18 cellular contexts compared by ENCODE assay signal in the genomic region with DNA sequence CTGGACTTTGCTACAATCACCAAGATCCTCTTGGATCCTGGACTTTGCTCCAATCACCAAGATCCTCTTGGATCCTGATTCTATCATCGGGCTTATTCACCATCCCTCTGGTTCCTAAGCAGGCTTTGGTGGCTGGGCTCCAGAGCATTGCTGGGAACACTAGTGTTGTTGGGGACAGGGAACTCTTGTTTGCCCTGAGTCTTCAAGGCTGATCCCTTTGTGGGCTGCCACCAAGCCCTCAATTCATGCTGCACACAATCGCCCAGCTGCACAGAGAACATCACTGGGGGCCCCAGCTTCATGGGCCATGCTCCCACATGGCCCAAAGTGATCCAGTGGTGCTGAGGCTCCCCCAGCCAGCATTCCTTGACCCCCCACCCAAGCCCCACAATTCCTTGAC.
A peak's percentile ranks its signal among the peaks of the same experiment; 100 is the strongest.
DNase-seq lines count a peak whose midpoint lies in the region; TF ChIP-seq lines count a peak whose summit lies in the region.
"Had no signal": no experiment of that assay in that cellular context is flagged by ENCODE, and none has a peak within 500 bp of the region (broad histone marks: within the 10 kb centered on the region; RNA-seq: fewer than 3 reads in every experiment).

No MANE protein-coding gene starts in this region.

- H3K27me3 Mint-ChIP-seq in endodermal cell (ENCODE audit: insufficient read depth), result peaks cover 5% of the 10 kb centered on the region
- peaks cover 14% of the 10 kb centered on the region for H3K27me3 Mint-ChIP-seq in H9 (ENCODE audit: low read depth)

- H2BK15ac ChIP-seq in H9 (ENCODE audit: low read depth, low read length), result no peak overlapping the region

- H3K27ac Mint-ChIP-seq in endodermal cell (no peak overlapping the region), H9 (no peak overlapping the region; a peak in 1 of 7 replicates)
- H3K27ac Mint-ChIP-seq: CD14-positive monocyte; CD8-positive, alpha-beta T cell; HFFc6 had no signal

- 94% methylated on average over 2 of the region's 2 CpGs; no CpG with 5 or more reads in 1 of the 2 experiments for WGBS in endodermal cell (ENCODE audit: insufficient coverage in 1 of 2, insufficient read length in 1 of 2), 2 experiments
- no CpG with 5 or more reads among the region's 2 CpGs for WGBS in H9 (ENCODE audit: extremely low coverage, insufficient read length, low lambda C conversion rate)

- H4K5ac ChIP-seq in H9 (ENCODE audit: insufficient read length, low read depth, low read length), result no peak overlapping the region

- no peaks in the 10 kb centered on the region for H3K9me3 ChIP-seq in endodermal cell (ENCODE audit: control insufficient read depth, low read length)
- H3K9me3 ChIP-seq in osteoblast (ENCODE audit: low read depth, low read length), result no peaks in the 10 kb centered on the region
- no peaks in the 10 kb centered on the region for H3K9me3 ChIP-seq in MG63
- no peaks in the 10 kb centered on the region for H3K9me3 ChIP-seq in H9 (ENCODE audit: control insufficient read depth, low read depth, low read length)
- H3K9me3 ChIP-seq: A549 had no signal

- H2BK5ac ChIP-seq in H9 (ENCODE audit: insufficient read length, low read length), result no peak overlapping the region

- peak; percentile 35 for DNase-seq in endodermal cell
- DNase-seq in hippocampal formation (lab: John Stamatoyannopoulos, UW), result peak; percentile 5
- peak; percentile 63 for DNase-seq in osteoblast (ENCODE audit: insufficient read length, low spot score, missing footprints)
- peak in 29 of 49 donors; percentile 2 to 70 (median 20) for DNase-seq in substantia nigra (lab: John Stamatoyannopoulos, UW)
- DNase-seq in MG63, result no peak
- DNase-seq in RPMI8226, result no peak
- no peak for DNase-seq in H9
- DNase-seq in T-helper 1 cell, result no peak
- DNase-seq: CD8-positive, alpha-beta T cell; COR-L47; DMS153; DMS79 treated with DMSO at 0.1 percent for 48 hours; EL; GOT3; HCEC 1CT; HFFc6 had no signal

- H4K8ac ChIP-seq in H9 (replicated peaks; ENCODE audit: insufficient read length, low read depth, low read length), result no peak overlapping the region

- H3K36me3 ChIP-seq in endodermal cell (ENCODE audit: control insufficient read depth, insufficient read depth, low read length), result no peaks in the 10 kb centered on the region
- no peaks in the 10 kb centered on the region for H3K36me3 ChIP-seq in osteoblast (ENCODE audit: insufficient read depth, low read length)
- H3K36me3 ChIP-seq in MG63, result no peaks in the 10 kb centered on the region

- no peak overlapping the region for H2BK120ac ChIP-seq in H9 (ENCODE audit: low read depth, low read length, poor library complexity, severe bottlenecking)

- H4K91ac ChIP-seq in H9 (ENCODE audit: insufficient read length, low read depth, low read length), result no peak overlapping the region

- no peaks in the 10 kb centered on the region for H4K20me1 ChIP-seq in osteoblast (ENCODE audit: insufficient read depth, low read length)
- peaks cover 3% of the 10 kb centered on the region for H4K20me1 ChIP-seq in H9 (ENCODE audit: control insufficient read depth, insufficient read depth, insufficient read length)

- no peaks in the 10 kb centered on the region for H3K79me1 ChIP-seq in H9 (ENCODE audit: insufficient read depth, low read depth, low read length, poor library complexity, severe bottlenecking)

- no peaks in the 10 kb centered on the region for H3K23me2 ChIP-seq in H9 (ENCODE audit: insufficient read length, low read depth, low read length, poor library complexity, severe bottlenecking)

- H2AFZ ChIP-seq in osteoblast (ENCODE audit: low read length), result no peak overlapping the region
- no peak overlapping the region for H2AFZ ChIP-seq in H9 (ENCODE audit: low read length)

- peaks cover 8% of the 10 kb centered on the region for H3K4me1 ChIP-seq in endodermal cell (ENCODE audit: control insufficient read depth, insufficient read depth, low read length)
- H3K4me1 ChIP-seq in osteoblast (ENCODE audit: insufficient read depth, low read length), result no peaks in the 10 kb centered on the region
- H3K4me1 ChIP-seq in H9 (ENCODE audit: insufficient read depth, low read length), result peaks cover 9% of the 10 kb centered on the region; the same call in 1 of the 2 replicates
- H3K4me1 ChIP-seq: A549 had no signal

- H3K9ac ChIP-seq in endodermal cell (ENCODE audit: extremely low read depth, low read length, poor library complexity, severe bottlenecking), result no peak overlapping the region
- H3K9ac ChIP-seq in H9 (ENCODE audit: extremely low read depth, insufficient read length, low read length), result no peak overlapping the region

- H3K56ac ChIP-seq in H9 (ENCODE audit: insufficient read length, low read depth, low read length), result no peak overlapping the region

- no peaks in the 10 kb centered on the region for H3K36me3 Mint-ChIP-seq in endodermal cell (ENCODE audit: low read depth)
- H3K36me3 Mint-ChIP-seq in H9 (ENCODE audit: insufficient read depth in 1 of 3, low read depth in 3 of 3), result no peaks in the 10 kb centered on the region; a peak in 1 of 7 replicates
- H3K36me3 Mint-ChIP-seq: CD14-positive monocyte; CD8-positive, alpha-beta T cell had no signal

- H3K27ac ChIP-seq in endodermal cell (ENCODE audit: low read depth, low read length), result no peak overlapping the region
- no peak overlapping the region for H3K27ac ChIP-seq in osteoblast (ENCODE audit: low read depth, low read length)
- H3K27ac ChIP-seq in substantia nigra (ENCODE audit: low read depth, low read length, poor library complexity, severe bottlenecking), result no peak overlapping the region
- H3K27ac ChIP-seq in H9 (ENCODE audit: insufficient read length, low read depth, low read length), result no peak overlapping the region
- H3K27ac ChIP-seq: A549 had no signal

- H3K14ac ChIP-seq in H9 (ENCODE audit: insufficient read depth, low read length), result no peak overlapping the region

- H3K79me2 ChIP-seq in osteoblast (ENCODE audit: insufficient read depth, low read length), result no peaks in the 10 kb centered on the region
- no peaks in the 10 kb centered on the region for H3K79me2 ChIP-seq in H9 (ENCODE audit: insufficient read depth, low read length)

- no peaks in the 10 kb centered on the region for H3K9me3 Mint-ChIP-seq in endodermal cell
- no peaks in the 10 kb centered on the region for H3K9me3 Mint-ChIP-seq in H9
- H3K9me3 Mint-ChIP-seq: CD14-positive monocyte; CD8-positive, alpha-beta T cell had no signal

- no peak overlapping the region for H3K4me3 Mint-ChIP-seq in endodermal cell
- no peak overlapping the region for H3K4me3 Mint-ChIP-seq in H9
- H3K4me3 Mint-ChIP-seq: CD14-positive monocyte; CD8-positive, alpha-beta T cell; HFFc6 had no signal

- TF ChIP-seq CTCF in endodermal cell (conservative IDR thresholded peaks at IDR 0.05) (no peak), osteoblast (IDR thresholded peaks at IDR 0.05; ENCODE audit: extremely low read depth, low read depth, low read length) (no peak), H9 (conservative IDR thresholded peaks at IDR 0.05) (no peak)

- H3K23ac ChIP-seq in H9 (ENCODE audit: insufficient read length, low read depth, low read length), result no peak overlapping the region

- H2AK5ac ChIP-seq in H9 (ENCODE audit: insufficient read length, low read length), result no peak overlapping the region

- H3K4ac ChIP-seq in H9 (ENCODE audit: low read depth, low read length), result no peak overlapping the region

- H3K4me1 Mint-ChIP-seq in endodermal cell (peaks cover 28% of the 10 kb centered on the region), H9 (peaks cover 26% of the 10 kb centered on the region in 2 experiments)

- H3K18ac ChIP-seq in H9 (ENCODE audit: insufficient read length, low read depth, low read length), result no peak overlapping the region

- H3T11ph ChIP-seq in H9 (ENCODE audit: low read length), result no peak overlapping the region

- H3K27me3 ChIP-seq in endodermal cell (ENCODE audit: control insufficient read depth, insufficient read depth, low read length, poor library complexity, severe bottlenecking) (no peaks in the 10 kb centered on the region), osteoblast (ENCODE audit: insufficient read depth, low read length) (peaks cover 4% of the 10 kb centered on the region), MG63 (no peaks in the 10 kb centered on the region), H9 (ENCODE audit: insufficient read depth, low read length) (no peaks in the 10 kb centered on the region)

- no peak overlapping the region for H2BK12ac ChIP-seq in H9 (ENCODE audit: insufficient read length, low read depth, low read length)

- no peak overlapping the region for H2BK20ac ChIP-seq in H9 (ENCODE audit: low read depth, low read length, poor library complexity, severe bottlenecking)

- H3K4me3 ChIP-seq in endodermal cell (ENCODE audit: low read length) (no peak overlapping the region), osteoblast (ENCODE audit: insufficient read depth, low read length) (no peak overlapping the region), MG63 (no peak overlapping the region)
- H3K4me3 ChIP-seq: A549 had no signal

- H3K4me2 ChIP-seq in osteoblast (ENCODE audit: insufficient read depth, low read length), result no peak overlapping the region
- no peak overlapping the region for H3K4me2 ChIP-seq in H9 (ENCODE audit: insufficient read depth, insufficient read length, low read length)
- H3K4me2 ChIP-seq: A549 had no signal

Comparison
In these comparisons a context has a peak if more than half of its experiments do, and no peak if none do; other contexts are left out.
1. DNase-seq: peak in endodermal cell (single experiment), hippocampal formation (2 of 2), osteoblast (single experiment) and substantia nigra (29 of 49); none in MG63 (single experiment), RPMI8226 (single experiment), H9 (single experiment) and T-helper 1 cell (0 of 5).